15 cellular contexts compared by ENCODE assay signal in genomic region chr5:76816110-76816831, GRCh38. TPM values are rescaled to one million over a fixed set of nuclear protein-coding genes. Genes with fewer than 3 reads are reported as not detected.
"Had no signal": no experiment of that assay in that cellular context is flagged by ENCODE, and none has a peak within 500 bp of the region (broad histone marks: within the 10 kb centered on the region; RNA-seq: fewer than 3 reads in every experiment).

No MANE protein-coding gene starts in this region.

- H3K4me1 ChIP-seq: breast epithelium had no signal

- ATAC-seq: activated CD8-positive, alpha-beta memory T cell treated with anti-CD3 and anti-CD28 coated beads, Interleukin-2, amount 10 ng/mL, durations not matched to agents 7 days and 5 days; natural killer cell; stimulated activated naive B cell treated with anti-CD40 and anti-IgM and Interleukin-4, amounts not matched to agents 10 μg/mL and 1 μg/mL and 100 μg/mL, for 72 hours had no signal

- H3K9me3 ChIP-seq: breast epithelium, sigmoid colon had no signal

- DNase-seq: activated CD4-positive, alpha-beta T cell treated with anti-CD3 and anti-CD28 coated beads, Interleukin-2, amount 50 U/mL, for 4 hours; activated CD4-positive, CD25-positive, alpha-beta regulatory T cell treated with anti-CD3 and anti-CD28 coated beads, Interleukin-2, amount 50 U/mL, for 72 hours; activated CD8-positive, alpha-beta memory T cell treated with anti-CD3 and anti-CD28 coated beads, Interleukin-2, amount 10 ng/mL, durations not matched to agents 7 days and 5 days; activated effector memory CD4-positive, alpha-beta T cell treated with anti-CD3 and anti-CD28 coated beads, Interleukin-2, amount 50 U/mL, for 16 hours; activated naive CD8-positive, alpha-beta T cell treated with anti-CD3 and anti-CD28 coated beads for 36 hours; activated T-cell treated with anti-CD3 and anti-CD28 coated beads, Interleukin-2, amount 50 U/mL, for 24 hours; aorta; dorsolateral prefrontal cortex; natural killer cell; sigmoid colon; stimulated activated CD4-positive, alpha-beta T cell treated with anti-CD3 and anti-CD28 coated beads, Interleukin-2, amount 100 ng/mL, for 24 hours; stimulated activated naive B cell treated with anti-CD40 and anti-IgM and Interleukin-4, amounts not matched to agents 10 μg/mL and 1 μg/mL and 100 μg/mL, for 72 hours; substantia nigra had no signal

- H3K27me3 ChIP-seq: breast epithelium had no signal

- H3K27ac ChIP-seq: breast epithelium, dorsolateral prefrontal cortex, sigmoid colon had no signal

- H3K4me3 ChIP-seq: breast epithelium, dorsolateral prefrontal cortex, sigmoid colon had no signal

- H3K36me3 ChIP-seq: breast epithelium, sigmoid colon had no signal

RNA-seq across cellular contexts. Expression of gene S100Z, which starts 33.5 kb away (rescaled TPM):
- total RNA-seq: fibroblast of lung, sigmoid colon had no signal
- polyA plus RNA-seq: aorta, fibroblast of lung had no signal
